In genomic region chr3:31890007-31890406, GRCh38 we compare ENCODE assay signal across 1 cellular context.
TF ChIP-seq lines count a peak whose summit lies in the region.

No MANE protein-coding gene starts in this region.

TF ChIP-seq in HepG2, 621 proteins besides CTCF, POLR2A, EP300 and RAD21 (continued from another document):
- TF ChIP-seq THAP9 (CRISPR knock-in tag; IDR thresholded peaks at IDR 0.05; ENCODE audit: borderline replicate concordance), result no peak
- TF ChIP-seq NFE2 (CRISPR knock-in tag; IDR thresholded peaks at IDR 0.05), result no peak
- no peak for TF ChIP-seq ZNF101 (CRISPR knock-in tag; IDR thresholded peaks at IDR 0.05; ENCODE audit: borderline replicate concordance, low read depth)
- TF ChIP-seq, protein P1, sequence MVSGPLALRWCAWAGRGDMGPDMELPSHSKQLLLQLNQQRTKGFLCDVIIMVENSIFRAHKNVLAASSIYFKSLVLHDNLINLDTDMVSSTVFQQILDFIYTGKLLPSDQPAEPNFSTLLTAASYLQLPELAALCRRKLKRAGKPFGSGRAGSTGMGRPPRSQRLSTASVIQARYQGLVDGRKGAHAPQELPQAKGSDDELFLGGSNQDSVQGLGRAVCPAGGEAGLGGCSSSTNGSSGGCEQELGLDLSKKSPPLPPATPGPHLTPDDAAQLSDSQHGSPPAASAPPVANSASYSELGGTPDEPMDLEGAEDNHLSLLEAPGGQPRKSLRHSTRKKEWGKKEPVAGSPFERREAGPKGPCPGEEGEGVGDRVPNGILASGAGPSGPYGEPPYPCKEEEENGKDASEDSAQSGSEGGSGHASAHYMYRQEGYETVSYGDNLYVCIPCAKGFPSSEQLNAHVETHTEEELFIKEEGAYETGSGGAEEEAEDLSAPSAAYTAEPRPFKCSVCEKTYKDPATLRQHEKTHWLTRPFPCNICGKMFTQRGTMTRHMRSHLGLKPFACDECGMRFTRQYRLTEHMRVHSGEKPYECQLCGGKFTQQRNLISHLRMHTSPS (CRISPR knock-in tag; IDR thresholded peaks at IDR 0.05; ENCODE audit: low read depth), result no peak
- TF ChIP-seq ZNF331 (CRISPR knock-in tag; IDR thresholded peaks at IDR 0.05), result no peak
- TF ChIP-seq ZNF432 (CRISPR knock-in tag; IDR thresholded peaks at IDR 0.05; ENCODE audit: borderline replicate concordance), result no peak
- no peak for TF ChIP-seq ZNF790 (CRISPR knock-in tag; IDR thresholded peaks at IDR 0.05; ENCODE audit: borderline replicate concordance)
- no peak for TF ChIP-seq SMARCC2 (IDR thresholded peaks at IDR 0.05)
- no peak for TF ChIP-seq ZNF367 (CRISPR knock-in tag; IDR thresholded peaks at IDR 0.05; ENCODE audit: borderline replicate concordance)
- no peak for TF ChIP-seq MLXIP (CRISPR knock-in tag; IDR thresholded peaks at IDR 0.05; ENCODE audit: borderline replicate concordance)
- no peak for TF ChIP-seq PHF8 (CRISPR knock-in tag; IDR thresholded peaks at IDR 0.05)
- no peak for TF ChIP-seq KMT2A (CRISPR knock-in tag; IDR thresholded peaks at IDR 0.05)
- TF ChIP-seq ZNF747 (CRISPR knock-in tag; IDR thresholded peaks at IDR 0.05; ENCODE audit: borderline replicate concordance), result no peak
- TF ChIP-seq CENPX (CRISPR knock-in tag; IDR thresholded peaks at IDR 0.05), result no peak
- TF ChIP-seq ZSCAN25 (CRISPR knock-in tag; IDR thresholded peaks at IDR 0.05), result no peak
- TF ChIP-seq ZMYM2 (CRISPR knock-in tag; IDR thresholded peaks at IDR 0.05), result no peak
- no peak for TF ChIP-seq GPN1 (CRISPR knock-in tag; IDR thresholded peaks at IDR 0.05; ENCODE audit: borderline replicate concordance)
- no peak for TF ChIP-seq SP1 (IDR thresholded peaks at IDR 0.05)
- no peak for TF ChIP-seq SP1 (CRISPR knock-in tag; IDR thresholded peaks at IDR 0.05)
- TF ChIP-seq NR2F6 (IDR thresholded peaks at IDR 0.05), result no peak
- TF ChIP-seq NR2F6 (CRISPR knock-in tag; IDR thresholded peaks at IDR 0.05), result no peak
